Comparison of ENCODE assay signal across 23 cellular contexts in the genomic region with DNA sequence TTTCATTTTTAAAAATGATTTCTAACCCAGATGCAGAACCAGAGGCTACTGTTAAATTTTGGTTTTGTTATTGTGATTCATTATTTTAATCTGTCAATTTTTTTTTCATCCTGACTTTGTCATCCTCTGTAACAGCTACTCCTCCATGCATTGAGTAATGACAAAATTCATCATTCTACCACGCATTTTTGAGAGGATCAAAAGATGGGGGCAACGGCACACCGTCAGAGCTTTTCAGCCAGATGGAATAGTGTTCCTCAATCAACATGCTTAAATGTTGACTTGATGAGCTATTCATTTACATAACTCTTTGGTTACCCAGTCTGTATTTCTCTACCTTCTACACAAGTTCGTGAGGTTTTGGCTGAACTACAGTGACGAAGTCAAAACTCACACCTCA.
"Had no signal": no experiment of that assay in that cellular context is flagged by ENCODE, and none has a peak within 500 bp of the region (broad histone marks: within the 10 kb centered on the region; RNA-seq: fewer than 3 reads in every experiment).

No MANE protein-coding gene starts in this region.

- H3K9me3 ChIP-seq: left ventricle myocardium inferior, mucosa of descending colon, pancreas, psoas muscle, right atrium auricular region, right lobe of liver, stomach, testis, thyroid gland, transverse colon, upper lobe of left lung, vagina had no signal

- H3K4me2 ChIP-seq: hepatocyte, smooth muscle cell had no signal

- DNase-seq: islet precursor cell; left ventricle myocardium inferior; mesendoderm; mucosa of descending colon; naive thymus-derived CD4-positive, alpha-beta T cell; pancreas; posterior cingulate gyrus; psoas muscle; right lobe of liver; stimulated activated CD4-positive, alpha-beta T cell treated with anti-CD3 and anti-CD28 coated beads, Interleukin-1b, Interleukin-23, amount 100 ng/mL, for 48 hours; stimulated activated CD4-positive, alpha-beta T cell treated with anti-CD3 and anti-CD28 coated beads, Interleukin-2, amount 100 ng/mL, for 48 hours; stimulated activated naive B cell treated with anti-CD40 and anti-IgM and Interleukin-4, amounts not matched to agents 10 μg/mL and 1 μg/mL and 100 μg/mL, for 72 hours; stimulated activated naive CD8-positive, alpha-beta T cell treated with anti-CD3 and anti-CD28 coated beads, Interleukin-15, Interleukin-2, amounts not matched to agents 100 U/mL and 50 U/mL, for 24 hours; stomach; testis; thyroid gland; transverse colon; upper lobe of left lung had no signal

- H3K36me3 ChIP-seq: left ventricle myocardium inferior, pancreas, right atrium auricular region, right lobe of liver, stomach, thyroid gland, transverse colon, upper lobe of left lung, vagina had no signal

- H3K4me1 ChIP-seq: left ventricle myocardium inferior, pancreas, psoas muscle, right atrium auricular region, right lobe of liver, stomach, testis, thyroid gland, transverse colon, upper lobe of left lung, vagina had no signal

- H3K79me2 ChIP-seq: hepatocyte had no signal

- H3K4me3 ChIP-seq: hepatocyte, left ventricle myocardium inferior, lung, mucosa of descending colon, pancreas, psoas muscle, right atrium auricular region, right lobe of liver, smooth muscle cell, stomach, testis, thyroid gland, transverse colon, upper lobe of left lung, vagina had no signal

- H3K27me3 ChIP-seq: hepatocyte, right atrium auricular region, right lobe of liver, stomach, testis, thyroid gland, transverse colon, upper lobe of left lung, vagina had no signal

- H2AFZ ChIP-seq: hepatocyte had no signal

- H3K27ac ChIP-seq: hepatocyte, left ventricle myocardium inferior, pancreas, psoas muscle, right atrium auricular region, right lobe of liver, stomach, testis, thyroid gland, transverse colon, upper lobe of left lung, vagina had no signal
